ENCODE assay signal across 19 cellular contexts in genomic region chr15:31375772-31376171, GRCh38. TPM values are rescaled to one million over a fixed set of nuclear protein-coding genes. Genes with fewer than 3 reads are reported as not detected.
A peak's percentile ranks its signal among the peaks of the same experiment; 100 is the strongest.
DNase-seq lines count a peak whose midpoint lies in the region; ATAC-seq and TF ChIP-seq lines count a peak whose summit lies in the region.
"Had no signal": no experiment of that assay in that cellular context is flagged by ENCODE, and none has a peak within 500 bp of the region (broad histone marks: within the 10 kb centered on the region; RNA-seq: fewer than 3 reads in every experiment).

No MANE protein-coding gene starts in this region.

- no peak overlapping the region for H4K8ac ChIP-seq in trophoblast cell (ENCODE audit: low read depth, low read length)

- peaks cover 10 to 79% (median 24%) of the 10 kb centered on the region in 4 donors for H3K4me1 Mint-ChIP-seq in CD4-positive, CD25-positive, alpha-beta regulatory T cell
- H3K4me1 Mint-ChIP-seq in type B pancreatic cell (ENCODE audit: unreplicated experiment): peaks cover 6% of the 10 kb centered on the region

- H3K79me1 ChIP-seq in trophoblast cell (ENCODE audit: low read length): peaks cover 42% of the 10 kb centered on the region

- no peak overlapping the region for H2AFZ ChIP-seq in trophoblast cell (ENCODE audit: insufficient read depth, low read length, poor library complexity)

- H3K4me2 ChIP-seq in trophoblast cell (ENCODE audit: low read length): no peak overlapping the region
- H3K4me2 ChIP-seq: KMS-11 had no signal

- H2BK5ac ChIP-seq in trophoblast cell (ENCODE audit: low read depth, low read length, poor library complexity): no peak overlapping the region

- H3K9me3 Mint-ChIP-seq in CD4-positive, CD25-positive, alpha-beta regulatory T cell: no peaks in the 10 kb centered on the region
- no peaks in the 10 kb centered on the region for H3K9me3 Mint-ChIP-seq in type B pancreatic cell
- H3K9me3 Mint-ChIP-seq: activated naive CD4-positive, alpha-beta T cell treated with anti-CD3 and anti-CD28 coated beads, Interleukin-2, amount 50 U/mL, for 72 hours; nephron had no signal

- H3K27me3 ChIP-seq in CD4-positive, CD25-positive, alpha-beta regulatory T cell (ENCODE audit: control insufficient read depth, insufficient read depth, low read length): no peaks in the 10 kb centered on the region
- H3K27me3 ChIP-seq in H7 (ENCODE audit: control insufficient read depth, insufficient read depth, low read length) (no peaks in the 10 kb centered on the region), duodenal mucosa (ENCODE audit: control insufficient read depth in 1 of 2, insufficient read depth in 2 of 2, low read length in 2 of 2) (no peaks in the 10 kb centered on the region), trophoblast cell (ENCODE audit: insufficient read depth, low read length) (no peaks in the 10 kb centered on the region)
- H3K27me3 ChIP-seq: body of pancreas, suprapubic skin had no signal

- no peak overlapping the region for H3K14ac ChIP-seq in trophoblast cell (ENCODE audit: low read length)

- no peak overlapping the region for H4K91ac ChIP-seq in trophoblast cell (ENCODE audit: low read depth, low read length)

- no peak overlapping the region for H3K4me3 Mint-ChIP-seq in CD4-positive, CD25-positive, alpha-beta regulatory T cell
- no peak overlapping the region for H3K4me3 Mint-ChIP-seq in type B pancreatic cell
- H3K4me3 Mint-ChIP-seq: nephron had no signal

- H3K4me3 ChIP-seq in CD4-positive, CD25-positive, alpha-beta regulatory T cell (ENCODE audit: low read depth, low read length): no peak overlapping the region
- H3K4me3 ChIP-seq in H7 (ENCODE audit: insufficient read depth, low read depth, low read length): no peak overlapping the region
- H3K4me3 ChIP-seq in duodenal mucosa (ENCODE audit: low read depth in 1 of 2, low read length in 2 of 2): no peak overlapping the region
- no peak overlapping the region for H3K4me3 ChIP-seq in trophoblast cell (ENCODE audit: low read depth, low read length)
- H3K4me3 ChIP-seq: body of pancreas, coronary artery, psoas muscle, suprapubic skin had no signal

- no peak overlapping the region for H3K23ac ChIP-seq in trophoblast cell (ENCODE audit: low read length)

- no peak overlapping the region for H2AK5ac ChIP-seq in trophoblast cell (ENCODE audit: low read length)

- H2BK12ac ChIP-seq in trophoblast cell (ENCODE audit: low read length): no peak overlapping the region

- H3K18ac ChIP-seq in trophoblast cell (ENCODE audit: low read length): peak overlapping the region; percentile 9

- no peak for DNase-seq in CD4-positive, CD25-positive, alpha-beta regulatory T cell
- DNase-seq in H7 (peak; percentile 14), trophoblast cell (no peak), NCI-H524 (lab: John Stamatoyannopoulos, UW) (no peak), type B pancreatic cell (ENCODE audit: extremely low spot score, unreplicated experiment) (no peak), NCI-H2171 (lab: John Stamatoyannopoulos, UW) (no peak)
- DNase-seq: activated CD4-positive, alpha-beta T cell treated with anti-CD3 and anti-CD28 coated beads, Interleukin-2, amount 50 U/mL, for 1 hour; body of pancreas; NCI-H1048; NCI-H2081 treated with DMSO at 0.1 percent for 48 hours; NCI-H510A; psoas muscle had no signal

- H3K9ac ChIP-seq in duodenal mucosa (ENCODE audit: low read depth in 1 of 2, low read length in 2 of 2) (peak overlapping the region; percentile 3 to 48), trophoblast cell (ENCODE audit: low read length) (no peak overlapping the region)
- H3K9ac ChIP-seq: KMS-11 had no signal

- H3K4me1 ChIP-seq in CD4-positive, CD25-positive, alpha-beta regulatory T cell (ENCODE audit: control insufficient read depth, insufficient read depth, low read length, poor library complexity, severe bottlenecking): peaks cover 53% of the 10 kb centered on the region
- H3K4me1 ChIP-seq in duodenal mucosa (ENCODE audit: control insufficient read depth in 1 of 2, insufficient read depth in 2 of 2, low read length in 2 of 2): peaks cover 57 to 60% of the 10 kb centered on the region in 2 donors
- peaks cover 37 to 41% of the 10 kb centered on the region in 2 experiments for H3K4me1 ChIP-seq in trophoblast cell (ENCODE audit: control insufficient read depth in 1 of 2, insufficient read depth in 2 of 2, low read length in 2 of 2)

- TF ChIP-seq CTCF in type B pancreatic cell (conservative IDR thresholded peaks at IDR 0.05): no peak

- no CpG with 5 or more reads among the region's 8 CpGs for WGBS in trophoblast cell (ENCODE audit: extremely low coverage, insufficient coverage, insufficient read length)

- H3K27ac Mint-ChIP-seq in CD4-positive, CD25-positive, alpha-beta regulatory T cell: peak overlapping the region in 2 of 3 donors; percentile 55 to 84
- H3K27ac Mint-ChIP-seq in type B pancreatic cell: no peak overlapping the region

- no peak overlapping the region for H3K27ac ChIP-seq in CD4-positive, CD25-positive, alpha-beta regulatory T cell (ENCODE audit: insufficient read depth, low read length, poor library complexity, severe bottlenecking)
- H3K27ac ChIP-seq in duodenal mucosa (ENCODE audit: low read depth, low read length) (peak overlapping the region; percentile 53), trophoblast cell (ENCODE audit: low read depth, low read length) (no peak overlapping the region)
- H3K27ac ChIP-seq: body of pancreas, KMS-11, psoas muscle had no signal

- H2BK120ac ChIP-seq in trophoblast cell (ENCODE audit: insufficient read depth, low read length, poor library complexity): no peak overlapping the region

- no peak overlapping the region for H3K4ac ChIP-seq in trophoblast cell (ENCODE audit: low read depth, low read length)

- ATAC-seq in CD4-positive, CD25-positive, alpha-beta regulatory T cell (ENCODE audit: low read depth in 2 of 2): no peak
- no peak for ATAC-seq in GM18520 (IDR thresholded peaks at IDR 0.05; ENCODE audit: unreplicated experiment)
- ATAC-seq: body of pancreas, psoas muscle had no signal

- H4K12ac ChIP-seq in trophoblast cell (ENCODE audit: low read depth, low read length): no peak overlapping the region

- H3K36me3 ChIP-seq in CD4-positive, CD25-positive, alpha-beta regulatory T cell (ENCODE audit: control insufficient read depth, insufficient read depth, low read length): peaks cover 76% of the 10 kb centered on the region
- H3K36me3 ChIP-seq in H7 (replicated peaks; ENCODE audit: control insufficient read depth, insufficient read depth, low read length) (no peaks in the 10 kb centered on the region; the same call in none of the 2 replicates), duodenal mucosa (ENCODE audit: control insufficient read depth in 1 of 2, insufficient read depth in 2 of 2, low read length in 2 of 2) (peaks cover 21 to 43% of the 10 kb centered on the region in 2 donors), trophoblast cell (ENCODE audit: control insufficient read depth in 1 of 2, insufficient read depth in 2 of 2, low read length in 2 of 2) (peaks cover 23 to 38% of the 10 kb centered on the region in 2 experiments)

- peaks cover 25% of the 10 kb centered on the region for H3K36me3 Mint-ChIP-seq in CD4-positive, CD25-positive, alpha-beta regulatory T cell
- H3K36me3 Mint-ChIP-seq in type B pancreatic cell: peaks cover 9% of the 10 kb centered on the region

- H3K79me2 ChIP-seq in trophoblast cell (ENCODE audit: control insufficient read depth, insufficient read depth, low read length, poor library complexity): peaks cover 18% of the 10 kb centered on the region

- no peaks in the 10 kb centered on the region for H3K27me3 Mint-ChIP-seq in CD4-positive, CD25-positive, alpha-beta regulatory T cell
- H3K27me3 Mint-ChIP-seq in type B pancreatic cell: no peaks in the 10 kb centered on the region

- no peaks in the 10 kb centered on the region for H3K9me3 ChIP-seq in CD4-positive, CD25-positive, alpha-beta regulatory T cell (ENCODE audit: control insufficient read depth in 2 of 2, low read length in 2 of 2)
- no peaks in the 10 kb centered on the region for H3K9me3 ChIP-seq in duodenal mucosa (ENCODE audit: control insufficient read depth in 1 of 2, low read length in 2 of 2)
- peaks cover 11% of the 10 kb centered on the region for H3K9me3 ChIP-seq in trophoblast cell (ENCODE audit: insufficient read depth, low read depth, low read length)
- H3K9me3 ChIP-seq: body of pancreas, suprapubic skin had no signal

RNA-seq across cellular contexts. Expression of gene KLF13, which starts 49.1 kb away (rescaled TPM):
- 227 TPM for total RNA-seq in CD4-positive, CD25-positive, alpha-beta regulatory T cell
- 10 to 100 TPM; 36.3 to 52.1 (median 47.7) TPM for polyA plus RNA-seq in CD4-positive, CD25-positive, alpha-beta regulatory T cell
- 29.5 and 36.5 TPM in 2 replicates for total RNA-seq in H7 (2014; rRNA removed; shearing (Covaris generic))
- 76.0 and 79.4 TPM in 2 replicates for polyA plus RNA-seq in trophoblast cell (2013)
- total RNA-seq in type B pancreatic cell (ENCODE audit: low replicate concordance): 38.6 and 58.2 TPM in 2 replicates
